8 cellular contexts compared by ENCODE assay signal in genomic region chr11:57647960-57648776, GRCh38. TPM values are rescaled to one million over a fixed set of nuclear protein-coding genes. Genes with fewer than 3 reads are reported as not detected.
DNase-seq lines count a peak whose midpoint lies in the region; ATAC-seq, FAIRE-seq and TF ChIP-seq lines count a peak whose summit lies in the region.

No MANE protein-coding gene starts in this region.

- H3K4me1 ChIP-seq in NT2/D1 (ENCODE audit: insufficient read depth, insufficient read length) (peaks cover 31% of the 10 kb centered on the region), Caco-2 (0 out of 2 replicates have a peak, but pooled peaks cover 4% of the 10 kb centered on the region)

- H3K27me3 ChIP-seq in NT2/D1 (ENCODE audit: insufficient read depth, insufficient read length): no peaks in the 10 kb centered on the region
- peaks cover 0 to 6% (median 0%) of the 10 kb centered on the region in 45 donors for H3K27me3 ChIP-seq in dorsolateral prefrontal cortex
- H3K27me3 ChIP-seq in Caco-2 (replicated peaks; ENCODE audit: control insufficient read depth, insufficient read depth, low read length): peaks cover 2% of the 10 kb centered on the region; the same call in 1 of the 2 replicates

- H3K36me3 ChIP-seq in NT2/D1 (ENCODE audit: insufficient read depth, insufficient read length, low read length): peaks cover 27% of the 10 kb centered on the region
- H3K36me3 ChIP-seq in Caco-2 (ENCODE audit: control insufficient read depth, insufficient read depth, low read length): no peaks in the 10 kb centered on the region

- peaks cover 72% of the 10 kb centered on the region for H3K27me3 Mint-ChIP-seq in osteocyte (ENCODE audit: unreplicated experiment)
- H3K27me3 Mint-ChIP-seq in Caco-2 (ENCODE audit: insufficient read depth, unreplicated experiment): peaks cover 9% of the 10 kb centered on the region

- peaks cover 65% of the 10 kb centered on the region for H3K4me1 Mint-ChIP-seq in osteocyte (ENCODE audit: unreplicated experiment)
- peaks cover 7% of the 10 kb centered on the region for H3K4me1 Mint-ChIP-seq in Caco-2 (ENCODE audit: low read depth, unreplicated experiment)

- in situ Hi-C loops in GM13976 (cut with MboI; ENCODE audit: low sequenced_read_pairs, unreplicated experiment): loop anchor here (10.0 kb wide), 1 partner anchor 153 kb away; no protein-coding TSS in a partner anchor

- CTCF ChIA-PET in Caco-2 (lab: Charles Lee): interaction anchor here (0.9 to 1.4 kb wide), 2 partner anchors 155 to 191 kb away, joined by 3 to 5 read pairs; no protein-coding TSS in a partner anchor

- no peak overlapping the region for H3K4me3 ChIP-seq in NT2/D1 (ENCODE audit: insufficient read length, low read depth)
- H3K4me3 ChIP-seq in dorsolateral prefrontal cortex: peak overlapping the region; percentile 38 to 88 (median 71)
- H3K4me3 ChIP-seq in Caco-2 (ENCODE audit: low read depth, low read length): no peak overlapping the region

- peak; percentile 62 for FAIRE-seq in GM12892 (lab: Jason Lieb, UNC)

- POLR2A ChIA-PET in Caco-2 (lab: Charles Lee): no interaction called here

- intact Hi-C loops in dorsolateral prefrontal cortex (cut with DNase I) (loop anchor here (5.0 to 10.0 kb wide), 4 partner anchors 154 to 1497 kb away; partner anchors contain the start of genes FAM111A (in 1 of the 2), P2RX3 (in 1 of the 2), RTN4RL2 (in 1 of the 2) and SSRP1 (in 1 of the 2)), Caco-2 (cut with micrococcal nuclease; ENCODE audit: unreplicated experiment) (no loop called here)

- H3K27ac Mint-ChIP-seq in osteocyte (ENCODE audit: unreplicated experiment) (no peak overlapping the region), Caco-2 (ENCODE audit: unreplicated experiment) (no peak overlapping the region)

- no TSS peak for BruUV-seq in Caco-2 (replicated peaks; lab: Mats Ljungman, UMichigan)

- TF ChIP-seq CTCF in dorsolateral prefrontal cortex (IDR thresholded peaks at IDR 0.05 in 54 of 56, conservative IDR thresholded peaks at IDR 0.05 in 2 of 56; ENCODE audit: low read depth in 1 of 56, partially characterized antibody in 56 of 56) (no peak), osteocyte (IDR thresholded peaks at IDR 0.05) (no peak), GM13976 (IDR thresholded peaks at IDR 0.05; ENCODE audit: borderline replicate concordance, control extremely low read depth, extremely low read depth, insufficient read depth, missing control alignments) (no peak), Caco-2 (IDR thresholded peaks at IDR 0.05; ENCODE audit: insufficient read depth in 1 of 2, low read depth in 1 of 2, low read length in 1 of 2, severe bottlenecking in 1 of 2, unreplicated experiment in 1 of 2) (no peak)

- ATAC-seq in GM18907 (IDR thresholded peaks at IDR 0.05; ENCODE audit: unreplicated experiment): no peak
- ATAC-seq in GM21717 (IDR thresholded peaks at IDR 0.05; ENCODE audit: unreplicated experiment): no peak

- H3K36me3 Mint-ChIP-seq in osteocyte (ENCODE audit: unreplicated experiment) (no peaks in the 10 kb centered on the region), Caco-2 (ENCODE audit: insufficient read depth, unreplicated experiment) (peaks cover 15% of the 10 kb centered on the region)

- peak overlapping the region; percentile 6 to 97 (median 90) for H3K27ac ChIP-seq in dorsolateral prefrontal cortex

- H3K4me3 Mint-ChIP-seq in osteocyte (ENCODE audit: unreplicated experiment): peak overlapping the region; percentile 73
- H3K4me3 Mint-ChIP-seq in Caco-2 (ENCODE audit: unreplicated experiment): no peak overlapping the region

- no peak for TF ChIP-seq POLR2A in GM12892 (IDR thresholded peaks at IDR 0.05; ENCODE audit: low read depth, low read length)

- no peak for DNase-seq in GM12892 (ENCODE audit: insufficient read length)
- DNase-seq in NT2/D1 (ENCODE audit: low read depth, low spot score): no peak
- peak in 8 of 10 donors; percentile 54 to 78 (median 64) for DNase-seq in dorsolateral prefrontal cortex
- no peak for DNase-seq in osteocyte (ENCODE audit: extremely low spot score, unreplicated experiment)
- DNase-seq in GM13976 (ENCODE audit: low spot score): no peak
- DNase-seq in Caco-2: no peak

- no peaks in the 10 kb centered on the region for H3K9me3 Mint-ChIP-seq in osteocyte (ENCODE audit: unreplicated experiment)
- H3K9me3 Mint-ChIP-seq in Caco-2 (ENCODE audit: unreplicated experiment): no peaks in the 10 kb centered on the region

- H3K9me3 ChIP-seq in NT2/D1 (ENCODE audit: insufficient read depth, low read length) (no peaks in the 10 kb centered on the region), Caco-2 (no peaks in the 10 kb centered on the region)

- H3K9ac ChIP-seq in NT2/D1 (ENCODE audit: insufficient read length, low read depth): peak overlapping the region; percentile 67

RNA-seq across cellular contexts. Expression of gene YPEL4, which starts 1.5 kb away (rescaled TPM):
- polyA plus RNA-seq in GM12892 (2012; ENCODE audit: missing spikeins): 0.49 TPM
- total RNA-seq in dorsolateral prefrontal cortex (10 to 100 TPM; 24.8 to 84.4 (median 58.4) TPM), osteocyte (0.24 and 0.35 TPM in 2 replicates), Caco-2 (2022) (0.32 TPM in 1 of 2 replicates, not detected in the other)

RNA-seq across cellular contexts. Expression of gene CLP1, which starts 9.4 kb away (rescaled TPM):
- polyA plus RNA-seq in GM12892 (2012; ENCODE audit: missing spikeins): 19.3 TPM
- total RNA-seq in dorsolateral prefrontal cortex (10 to 100 TPM in 4 of 120 experiments, 1 to 10 TPM in 116; 3.3 to 11.0 (median 6.3) TPM), osteocyte (12.6 and 14.4 TPM in 2 replicates), Caco-2 (2022) (21.0 and 22.1 TPM in 2 replicates)

RNA-seq across cellular contexts. Expression of gene ZDHHC5, which starts 19.7 kb away (rescaled TPM):
- 23.5 TPM for polyA plus RNA-seq in GM12892 (2012; ENCODE audit: missing spikeins)
- total RNA-seq in dorsolateral prefrontal cortex (10 to 100 TPM; 21.3 to 46.9 (median 34.3) TPM), osteocyte (60.5 and 78.0 TPM in 2 replicates), Caco-2 (2022) (66.0 and 72.2 TPM in 2 replicates)

RNA-seq across cellular contexts. Expression of gene SERPING1, which starts 50.7 kb away (rescaled TPM):
- not detected for polyA plus RNA-seq in GM12892 (2012; ENCODE audit: missing spikeins)
- 100 to 1,000 TPM in 9 of 120 experiments, 10 to 100 TPM in 111; 30.5 to 149 (median 56.0) TPM for total RNA-seq in dorsolateral prefrontal cortex
- 19.9 and 21.9 TPM in 2 replicates for total RNA-seq in osteocyte
- 3.2 and 3.8 TPM in 2 replicates for total RNA-seq in Caco-2 (2022)

Comparison
In these comparisons a context has a peak if more than half of its experiments do, and no peak if none do; other contexts are left out.
1. DNase-seq: peak in dorsolateral prefrontal cortex (8 of 10); none in GM12892 (single experiment), NT2/D1 (single experiment), osteocyte (single experiment), GM13976 (single experiment) and Caco-2 (0 of 2).
2. H3K4me3 ChIP-seq: peak in dorsolateral prefrontal cortex (59 of 59); none in NT2/D1 (single experiment) and Caco-2 (single experiment).
3. RNA of gene YPEL4, which starts 1.5 kb away (total RNA-seq): 24.8 to 84.4 TPM in dorsolateral prefrontal cortex; 0.24 to 0.35 TPM in osteocyte and 0.32 TPM in Caco-2; every median in the first group is over 10 times any median in the second.